In genomic region chr14:55131782-55132181, GRCh38 we compare ENCODE assay signal across 8 cellular contexts. TPM values are rescaled to one million over a fixed set of nuclear protein-coding genes. Genes with fewer than 3 reads are reported as not detected.
DNase-seq lines count a peak whose midpoint lies in the region; ATAC-seq, FAIRE-seq and TF ChIP-seq lines count a peak whose summit lies in the region.

No MANE protein-coding gene starts in this region.

- H3K4me2 ChIP-seq in smooth muscle cell (peak overlapping the region; percentile 94), GM23338 (no peak overlapping the region)

- peaks cover 21% of the 10 kb centered on the region for H3K4me1 ChIP-seq in foreskin keratinocyte
- peaks cover 11% of the 10 kb centered on the region for H3K4me1 ChIP-seq in smooth muscle cell (ENCODE audit: low read depth)
- 0 out of 2 replicates have a peak, but pooled peaks cover 2% of the 10 kb centered on the region for H3K4me1 ChIP-seq in GM23338 (ENCODE audit: insufficient read depth)

- H3K79me2 ChIP-seq in smooth muscle cell (ENCODE audit: low read depth) (peaks cover 65% of the 10 kb centered on the region), GM23338 (replicated peaks; ENCODE audit: insufficient read depth) (no peaks in the 10 kb centered on the region)

- H3K27me3 Mint-ChIP-seq in T-helper 1 cell treated with Interleukin-12 subunit alpha and Interleukin-12 subunit beta and Interleukin-4 antibody, amounts not matched to agents 30 μg/mL and 1 μg/mL, for 36 hours (ENCODE audit: low read depth) = peaks cover 27% of the 10 kb centered on the region
- H3K27me3 Mint-ChIP-seq in GM23338 (ENCODE audit: insufficient read depth, low read depth, poor library complexity) = peaks cover 28% of the 10 kb centered on the region

- no peak overlapping the region for H3K27ac Mint-ChIP-seq in T-helper 1 cell treated with Interleukin-12 subunit alpha and Interleukin-12 subunit beta and Interleukin-4 antibody, amounts not matched to agents 30 μg/mL and 1 μg/mL, for 36 hours
- no peak overlapping the region for H3K27ac Mint-ChIP-seq in GM23338

- H3F3A ChIP-seq in smooth muscle cell (ENCODE audit: low read depth) (peaks cover 10% of the 10 kb centered on the region), GM23338 (replicated peaks; ENCODE audit: low read depth) (no peaks in the 10 kb centered on the region)

- H3K36me3 Mint-ChIP-seq in T-helper 1 cell treated with Interleukin-12 subunit alpha and Interleukin-12 subunit beta and Interleukin-4 antibody, amounts not matched to agents 30 μg/mL and 1 μg/mL, for 36 hours (ENCODE audit: low read depth) = peaks cover 12% of the 10 kb centered on the region
- H3K36me3 Mint-ChIP-seq in GM23338 (ENCODE audit: low read depth) = no peaks in the 10 kb centered on the region

- 90% methylated on average over 4 of the region's 4 CpGs for WGBS in smooth muscle cell (ENCODE audit: low lambda C conversion rate)

- H3K27ac ChIP-seq in foreskin keratinocyte = peak overlapping the region; percentile 91
- no peak overlapping the region for H3K27ac ChIP-seq in smooth muscle cell (ENCODE audit: low read depth)
- no peak overlapping the region for H3K27ac ChIP-seq in GM23338 (ENCODE audit: low read depth)

- H3K4me1 Mint-ChIP-seq in T-helper 1 cell treated with Interleukin-12 subunit alpha and Interleukin-12 subunit beta and Interleukin-4 antibody, amounts not matched to agents 30 μg/mL and 1 μg/mL, for 36 hours (ENCODE audit: low read depth) = peaks cover 24% of the 10 kb centered on the region
- peaks cover 4% of the 10 kb centered on the region; the same call in 2 of the 3 replicates for H3K4me1 Mint-ChIP-seq in GM23338

- H2AFZ ChIP-seq in smooth muscle cell (ENCODE audit: low read depth) (no peak overlapping the region), GM23338 (no peak overlapping the region)

- H3K9ac ChIP-seq in smooth muscle cell (ENCODE audit: low read depth) = no peak overlapping the region

- H4K20me1 ChIP-seq in smooth muscle cell (ENCODE audit: low read depth) (peaks cover 69% of the 10 kb centered on the region), GM23338 (replicated peaks; ENCODE audit: insufficient read depth) (peaks cover 6% of the 10 kb centered on the region)

- peak; percentile 35 for TF ChIP-seq CTCF in foreskin keratinocyte (conservative IDR thresholded peaks at IDR 0.05)
- no peak for TF ChIP-seq CTCF in smooth muscle cell (IDR thresholded peaks at IDR 0.05; ENCODE audit: borderline replicate concordance, insufficient read depth, poor library complexity, severe bottlenecking)
- no peak for TF ChIP-seq CTCF in GM23338 (conservative IDR thresholded peaks at IDR 0.05; ENCODE audit: low read depth in 2 of 2)

- H3K9me2 ChIP-seq in GM23338 (ENCODE audit: insufficient read depth) = no peaks in the 10 kb centered on the region

- peak; percentile 9 for FAIRE-seq in GM12892 (lab: Jason Lieb, UNC)

- DNase-seq in GM12892 (ENCODE audit: insufficient read length) (no peak), foreskin keratinocyte (peak in 1 of 2 donors; percentile 14), smooth muscle cell (lab: John Stamatoyannopoulos, UW; ENCODE audit: unreplicated experiment) (no peak), NCI-H1105 treated with DMSO at 0.1 percent for 48 hours (lab: John Stamatoyannopoulos, UW) (no peak), GM23338 (ENCODE audit: low spot score) (no peak)
- DNase-seq in stimulated activated CD4-positive, alpha-beta T cell treated with anti-CD3 and anti-CD28 coated beads, Interleukin-2, amount 100 ng/mL, for 24 hours = no peak
- DNase-seq in stimulated activated CD4-positive, alpha-beta T cell treated with anti-CD3 and anti-CD28 coated beads, Interleukin-2, amount 100 ng/mL, for 48 hours = no peak

- ATAC-seq in foreskin keratinocyte (no peak), GM23338 (no peak)

- no peaks in the 10 kb centered on the region for H3K9me3 ChIP-seq in smooth muscle cell (replicated peaks; ENCODE audit: low read depth)

- no peak for TF ChIP-seq POLR2A in GM12892 (IDR thresholded peaks at IDR 0.05; ENCODE audit: low read depth, low read length)

- peak overlapping the region; percentile 10 for H3K4me3 Mint-ChIP-seq in T-helper 1 cell treated with Interleukin-12 subunit alpha and Interleukin-12 subunit beta and Interleukin-4 antibody, amounts not matched to agents 30 μg/mL and 1 μg/mL, for 36 hours
- no peak overlapping the region for H3K4me3 Mint-ChIP-seq in GM23338

- H3K36me3 ChIP-seq in smooth muscle cell (ENCODE audit: low read depth) (no peaks in the 10 kb centered on the region), GM23338 (ENCODE audit: insufficient read depth) (no peaks in the 10 kb centered on the region)

- H3K27me3 ChIP-seq in foreskin keratinocyte (no peaks in the 10 kb centered on the region), smooth muscle cell (ENCODE audit: low read depth) (no peaks in the 10 kb centered on the region), GM23338 (ENCODE audit: insufficient read depth) (peaks cover 49% of the 10 kb centered on the region)

- H3K9me3 Mint-ChIP-seq in T-helper 1 cell treated with Interleukin-12 subunit alpha and Interleukin-12 subunit beta and Interleukin-4 antibody, amounts not matched to agents 30 μg/mL and 1 μg/mL, for 36 hours = no peaks in the 10 kb centered on the region
- no peaks in the 10 kb centered on the region for H3K9me3 Mint-ChIP-seq in GM23338

- H3K4me3 ChIP-seq in smooth muscle cell (peak overlapping the region; percentile 74), GM23338 (no peak overlapping the region)

TF ChIP-seq in GM23338, 12 proteins besides CTCF, POLR2A, EP300 and RAD21 (continues in another document):
- TF ChIP-seq EZH2phosphoT487 (IDR thresholded peaks at IDR 0.05; ENCODE audit: unreplicated experiment) (no peak), ZNF114 (CRISPR knock-in tag; IDR thresholded peaks at IDR 0.05) (no peak), JUNB (IDR thresholded peaks at IDR 0.05; ENCODE audit: unreplicated experiment) (no peak), NANOG (IDR thresholded peaks at IDR 0.05; ENCODE audit: borderline replicate concordance) (no peak), REST (IDR thresholded peaks at IDR 0.05; ENCODE audit: unreplicated experiment) (no peak), CREB1 (CRISPR knock-in tag; IDR thresholded peaks at IDR 0.05; ENCODE audit: low read depth) (no peak), EZH2 (IDR thresholded peaks at IDR 0.05; ENCODE audit: low read depth, unreplicated experiment) (no peak), STAT1 (IDR thresholded peaks at IDR 0.05; ENCODE audit: unreplicated experiment) (no peak), POLR2AphosphoS5 (IDR thresholded peaks at IDR 0.05; ENCODE audit: low read depth) (no peak)

RNA-seq across cellular contexts. Expression of gene LGALS3, which starts 2.7 kb away (rescaled TPM):
- 48.5 TPM for polyA plus RNA-seq in GM12892 (2012; ENCODE audit: missing spikeins)
- 141 and 152 TPM in 2 replicates for total RNA-seq in foreskin keratinocyte
- polyA plus RNA-seq in foreskin keratinocyte = 216 and 249 TPM in 2 replicates
- 166 and 170 TPM in 2 replicates for total RNA-seq in smooth muscle cell
- 201 and 234 TPM in 2 replicates for polyA plus RNA-seq in smooth muscle cell
- total RNA-seq in GM23338 (2014; rRNA removed; shearing (Covaris generic)) = 7.2 and 7.3 TPM in 2 replicates
- polyA plus RNA-seq in GM23338 (2016; fragmentation: Nextera tagmentation; extraction: Ambion mirVana) = 10.9 and 14.7 TPM in 2 replicates

RNA-seq across cellular contexts. Expression of gene DLGAP5, which starts 59.6 kb away (rescaled TPM):
- 32.3 TPM for polyA plus RNA-seq in GM12892 (2012; ENCODE audit: missing spikeins)
- total RNA-seq in foreskin keratinocyte (41.5 and 56.0 TPM in 2 replicates), smooth muscle cell (5.3 and 8.0 TPM in 2 replicates)
- polyA plus RNA-seq in foreskin keratinocyte (15.9 and 25.0 TPM in 2 replicates), smooth muscle cell (5.3 and 7.5 TPM in 2 replicates), GM23338 (2016; fragmentation: Nextera tagmentation; extraction: Ambion mirVana) (92.7 and 117 TPM in 2 replicates)
- total RNA-seq in GM23338 (2014; rRNA removed; shearing (Covaris generic)) = 106 and 110 TPM in 2 replicates

Comparison
In these comparisons a context has a peak if more than half of its experiments do, and no peak if none do; other contexts are left out.
1. RNA of gene LGALS3, which starts 2.7 kb away (total RNA-seq): 166 to 170 TPM in smooth muscle cell and 141 to 152 TPM in foreskin keratinocyte; 7.2 to 7.3 TPM in GM23338; every median in the first group is over 10 times any median in the second.